Comparison of ENCODE assay signal across 23 cellular contexts in the genomic region with DNA sequence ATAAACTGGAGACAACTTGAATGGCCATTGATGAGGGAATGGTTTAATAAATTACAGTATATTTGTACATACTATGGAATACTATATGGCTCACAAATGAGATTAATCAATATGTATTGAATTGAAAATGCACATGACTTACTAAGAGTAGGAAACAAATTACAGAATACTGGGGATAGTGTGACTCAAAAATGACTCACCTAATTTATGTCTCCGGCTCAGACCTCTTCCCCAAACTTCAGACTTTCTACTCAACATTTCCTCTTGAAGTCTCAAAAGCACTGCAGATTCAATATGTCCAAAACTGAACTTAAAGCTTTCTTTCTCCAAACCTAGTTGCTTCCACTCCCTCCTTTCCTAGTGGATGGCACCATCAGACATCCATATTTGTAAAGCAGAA. TPM values are rescaled to one million over a fixed set of nuclear protein-coding genes. Genes with fewer than 3 reads are reported as not detected.
DNase-seq lines count a peak whose midpoint lies in the region; ATAC-seq, FAIRE-seq and TF ChIP-seq lines count a peak whose summit lies in the region.
"Had no signal": no experiment of that assay in that cellular context is flagged by ENCODE, and none has a peak within 500 bp of the region (broad histone marks: within the 10 kb centered on the region; RNA-seq: fewer than 3 reads in every experiment).

No MANE protein-coding gene starts in this region.

- CTCF ChIA-PET in MCF 10A (lab: Yijun Ruan, JAX): no interaction called here
- CTCF ChIA-PET in CD4-positive, alpha-beta memory T cell (lab: Charles Lee; ENCODE audit: partially characterized antibody): no interaction called here

- POLR2A ChIA-PET in MCF 10A (lab: Yijun Ruan, JAX): no interaction called here
- POLR2A ChIA-PET in CD4-positive, alpha-beta memory T cell (lab: Charles Lee; ENCODE audit: partially characterized antibody): no interaction called here

- no peaks in the 10 kb centered on the region for H3K4me1 ChIP-seq in breast epithelium
- H3K4me1 ChIP-seq in CD4-positive, alpha-beta memory T cell (ENCODE audit: insufficient read depth, low read length): no peaks in the 10 kb centered on the region
- H3K4me1 ChIP-seq: BLaER1 had no signal

- H3K27ac ChIP-seq in breast epithelium: no peak overlapping the region
- no peak overlapping the region for H3K27ac ChIP-seq in CD4-positive, alpha-beta memory T cell (ENCODE audit: low read depth, low read length)
- H3K27ac ChIP-seq: 22Rv1, BLaER1 had no signal

- TF ChIP-seq CTCF in MCF 10A (IDR thresholded peaks at IDR 0.05; ENCODE audit: unreplicated experiment): no peak
- TF ChIP-seq CTCF in breast epithelium (IDR thresholded peaks at IDR 0.05): no peak
- TF ChIP-seq CTCF in bronchial epithelial cell (IDR thresholded peaks at IDR 0.05; ENCODE audit: insufficient read depth, low read length, severe bottlenecking): no peak

- ATAC-seq in stimulated activated naive CD8-positive, alpha-beta T cell treated with anti-CD3 and anti-CD28 coated beads, Interleukin-15, Interleukin-2, amounts not matched to agents 100 U/mL and 50 U/mL, for 24 hours: no peak
- ATAC-seq: GM12878, GM23338 had no signal

- peak overlapping the region; percentile 47 for H3K27ac Mint-ChIP-seq in MCF 10A (ENCODE audit: low read depth, unreplicated experiment)
- H3K27ac Mint-ChIP-seq in CD4-positive, alpha-beta memory T cell: no peak overlapping the region
- no peak overlapping the region for H3K27ac Mint-ChIP-seq in activated T-helper 2 cell treated with anti-CD3 and anti-CD28 coated beads, Interferon-gamma antibody, Interleukin-2, Interleukin-4, amounts not matched to agents 10 μg/mL and 5 μg/mL and 100 μg/mL, durations not matched to agents 14 hours and 24 hours and 36 hours
- H3K27ac Mint-ChIP-seq: CD8-positive, alpha-beta memory T cell; GM23338 had no signal

- H3K36me3 ChIP-seq in breast epithelium: no peaks in the 10 kb centered on the region
- no peaks in the 10 kb centered on the region for H3K36me3 ChIP-seq in bronchial epithelial cell (ENCODE audit: control insufficient read depth, insufficient read depth, low read length)
- no peaks in the 10 kb centered on the region for H3K36me3 ChIP-seq in CD4-positive, alpha-beta memory T cell (ENCODE audit: insufficient read depth, low read length)
- H3K36me3 ChIP-seq: BLaER1 had no signal

- no peak overlapping the region for H3K4me3 Mint-ChIP-seq in MCF 10A (ENCODE audit: unreplicated experiment)
- H3K4me3 Mint-ChIP-seq in CD4-positive, alpha-beta memory T cell: no peak overlapping the region
- H3K4me3 Mint-ChIP-seq in activated T-helper 2 cell treated with anti-CD3 and anti-CD28 coated beads, Interferon-gamma antibody, Interleukin-2, Interleukin-4, amounts not matched to agents 10 μg/mL and 5 μg/mL and 100 μg/mL, durations not matched to agents 14 hours and 24 hours and 36 hours (ENCODE audit: low read depth): no peak overlapping the region
- H3K4me3 Mint-ChIP-seq: CD8-positive, alpha-beta memory T cell; GM23338 had no signal

- BruUV-seq in MCF 10A (replicated peaks; lab: Mats Ljungman, UMichigan): no TSS peak

- intact Hi-C loops in MCF 10A (cut with micrococcal nuclease): no loop called here
- intact Hi-C loops in breast epithelium (cut with DNase I; ENCODE audit: low total_unique reads): loop anchor here (10.0 kb wide), 1 partner anchor 761 kb away; no protein-coding TSS in a partner anchor
- intact Hi-C loops in CD4-positive, alpha-beta memory T cell (cut with micrococcal nuclease): no loop called here
- intact Hi-C loops in activated T-helper 2 cell treated with anti-CD3 and anti-CD28 coated beads, Interferon-gamma antibody, Interleukin-2, Interleukin-4, amounts not matched to agents 10 μg/mL and 5 μg/mL and 100 μg/mL, durations not matched to agents 14 hours and 24 hours and 36 hours (cut with micrococcal nuclease): no loop called here

- H3K36me3 Mint-ChIP-seq in MCF 10A (ENCODE audit: insufficient read depth, unreplicated experiment): no peaks in the 10 kb centered on the region
- H3K36me3 Mint-ChIP-seq in CD4-positive, alpha-beta memory T cell: no peaks in the 10 kb centered on the region
- H3K36me3 Mint-ChIP-seq in activated T-helper 2 cell treated with anti-CD3 and anti-CD28 coated beads, Interferon-gamma antibody, Interleukin-2, Interleukin-4, amounts not matched to agents 10 μg/mL and 5 μg/mL and 100 μg/mL, durations not matched to agents 14 hours and 24 hours and 36 hours (ENCODE audit: low read depth): no peaks in the 10 kb centered on the region
- H3K36me3 Mint-ChIP-seq: CD8-positive, alpha-beta memory T cell had no signal

- DNase-seq in MCF 10A (ENCODE audit: unreplicated experiment) (peak; percentile 28), breast epithelium (ENCODE audit: low spot score in 2 of 2) (no peak), NOMO-1 treated with dmso at 0.1 percent for 144 hours (lab: John Stamatoyannopoulos, UW; ENCODE audit: unreplicated experiment) (peak; percentile 3), bronchial epithelial cell (ENCODE audit: low read depth) (peak; percentile 49), NCI-H226 (no peak)
- no peak for DNase-seq in CD4-positive, alpha-beta memory T cell
- no peak for DNase-seq in activated T-helper 2 cell treated with anti-CD3 and anti-CD28 coated beads, Interferon-gamma antibody, Interleukin-2, Interleukin-4, amounts not matched to agents 10 μg/mL and 5 μg/mL and 100 μg/mL, durations not matched to agents 14 hours and 24 hours and 36 hours (ENCODE audit: low spot score)
- DNase-seq in stimulated activated naive CD8-positive, alpha-beta T cell treated with anti-CD3 and anti-CD28 coated beads, Interleukin-15, Interleukin-2, amounts not matched to agents 100 U/mL and 50 U/mL, for 24 hours: no peak
- DNase-seq: CD8-positive, alpha-beta memory T cell; DMS79 treated with DMSO at 0.1 percent for 48 hours; GDM1; KG1; NCI-H1105 treated with DMSO at 0.1 percent for 48 hours; NCI-H1694 treated with DMSO at 0.1 percent for 48 hours; NCI-H2107; NCI-H2227 treated with DMSO at 0.1 percent for 48 hours; NCI-H526 treated with DMSO at 0.1 percent for 48 hours; NK-92 treated with Interleukin-12 subunit alpha and Interleukin-12 subunit beta, amount 100 ng/mL, for 24 hours had no signal

- H3K27me3 ChIP-seq in breast epithelium (no peaks in the 10 kb centered on the region), bronchial epithelial cell (ENCODE audit: control insufficient read depth, insufficient read depth, low read length) (no peaks in the 10 kb centered on the region)
- H3K27me3 ChIP-seq in CD4-positive, alpha-beta memory T cell (ENCODE audit: insufficient read depth, low read length): no peaks in the 10 kb centered on the region

- no peak for FAIRE-seq in bronchial epithelial cell (lab: Jason Lieb, UNC)
- FAIRE-seq: GM12878 had no signal

- H3K4me1 Mint-ChIP-seq in MCF 10A (ENCODE audit: insufficient read depth, unreplicated experiment): peaks cover 17% of the 10 kb centered on the region
- no peaks in the 10 kb centered on the region for H3K4me1 Mint-ChIP-seq in CD4-positive, alpha-beta memory T cell
- H3K4me1 Mint-ChIP-seq in activated T-helper 2 cell treated with anti-CD3 and anti-CD28 coated beads, Interferon-gamma antibody, Interleukin-2, Interleukin-4, amounts not matched to agents 10 μg/mL and 5 μg/mL and 100 μg/mL, durations not matched to agents 14 hours and 24 hours and 36 hours (ENCODE audit: low read depth): no peaks in the 10 kb centered on the region
- H3K4me1 Mint-ChIP-seq: CD8-positive, alpha-beta memory T cell had no signal

- H3K4me3 ChIP-seq in breast epithelium (no peak overlapping the region), bronchial epithelial cell (ENCODE audit: low read depth, low read length) (no peak overlapping the region)
- H3K4me3 ChIP-seq in CD4-positive, alpha-beta memory T cell (ENCODE audit: low read length in 2 of 2): no peak overlapping the region
- H3K4me3 ChIP-seq: BLaER1, GM12878, GM23338 had no signal

- no peaks in the 10 kb centered on the region for H3K9me3 ChIP-seq in breast epithelium
- H3K9me3 ChIP-seq in CD4-positive, alpha-beta memory T cell (ENCODE audit: control insufficient read depth in 1 of 2, low read length in 2 of 2): no peaks in the 10 kb centered on the region
- H3K9me3 ChIP-seq: BLaER1 had no signal

- no peak for TF ChIP-seq POLR2A in breast epithelium (IDR thresholded peaks at IDR 0.05)

- H3K27me3 Mint-ChIP-seq in MCF 10A (ENCODE audit: insufficient read depth, unreplicated experiment): no peaks in the 10 kb centered on the region
- no peaks in the 10 kb centered on the region for H3K27me3 Mint-ChIP-seq in CD4-positive, alpha-beta memory T cell
- H3K27me3 Mint-ChIP-seq in activated T-helper 2 cell treated with anti-CD3 and anti-CD28 coated beads, Interferon-gamma antibody, Interleukin-2, Interleukin-4, amounts not matched to agents 10 μg/mL and 5 μg/mL and 100 μg/mL, durations not matched to agents 14 hours and 24 hours and 36 hours (ENCODE audit: low read depth): no peaks in the 10 kb centered on the region

- peaks cover 24% of the 10 kb centered on the region for H3K9me3 Mint-ChIP-seq in MCF 10A (ENCODE audit: unreplicated experiment)
- peaks cover 0 to 4% (median 3%) of the 10 kb centered on the region in 8 donors for H3K9me3 Mint-ChIP-seq in CD4-positive, alpha-beta memory T cell
- no peaks in the 10 kb centered on the region for H3K9me3 Mint-ChIP-seq in activated T-helper 2 cell treated with anti-CD3 and anti-CD28 coated beads, Interferon-gamma antibody, Interleukin-2, Interleukin-4, amounts not matched to agents 10 μg/mL and 5 μg/mL and 100 μg/mL, durations not matched to agents 14 hours and 24 hours and 36 hours
- H3K9me3 Mint-ChIP-seq: GM23338 had no signal

RNA-seq across cellular contexts. Expression of gene GRIA3, which starts 28.8 kb away (rescaled TPM):
- total RNA-seq in MCF 10A (2022): not detected in 2 replicates
- 1 to 10 TPM in 2 of 3 donors, under 1 TPM in 1; 0.98 to 2.6 (median 1.9) TPM for total RNA-seq in breast epithelium
- 0.26 and 0.51 TPM in 2 replicates for total RNA-seq in bronchial epithelial cell
- not detected for total RNA-seq in CD4-positive, alpha-beta memory T cell
- polyA plus RNA-seq in CD4-positive, alpha-beta memory T cell: not detected
- total RNA-seq in activated T-helper 2 cell treated with anti-CD3 and anti-CD28 coated beads, Interferon-gamma antibody, Interleukin-2, Interleukin-4, amounts not matched to agents 10 μg/mL and 5 μg/mL and 100 μg/mL, durations not matched to agents 14 hours and 24 hours and 36 hours: not detected in 2 replicates
- total RNA-seq: SK-MEL-5 had no signal
- polyA plus RNA-seq: CD8-positive, alpha-beta memory T cell had no signal

Comparison
In these comparisons a context has a peak if more than half of its experiments do, and no peak if none do; other contexts are left out.
1. DNase-seq: peak in MCF 10A (single experiment), NOMO-1 treated with dmso at 0.1 percent for 144 hours (single experiment) and bronchial epithelial cell (single experiment); none in breast epithelium (0 of 2), CD4-positive, alpha-beta memory T cell (0 of 5), NCI-H226 (single experiment), activated T-helper 2 cell treated with anti-CD3 and anti-CD28 coated beads, Interferon-gamma antibody, Interleukin-2, Interleukin-4, amounts not matched to agents 10 μg/mL and 5 μg/mL and 100 μg/mL, durations not matched to agents 14 hours and 24 hours and 36 hours (single experiment) and stimulated activated naive CD8-positive, alpha-beta T cell treated with anti-CD3 and anti-CD28 coated beads, Interleukin-15, Interleukin-2, amounts not matched to agents 100 U/mL and 50 U/mL, for 24 hours (single experiment).